ENCODE assay signal across 7 cellular contexts in genomic region chr2:160791884-160792283, GRCh38.
"Had no signal": no experiment of that assay in that cellular context is flagged by ENCODE, and none has a peak within 500 bp of the region (broad histone marks: within the 10 kb centered on the region; RNA-seq: fewer than 3 reads in every experiment).

No MANE protein-coding gene starts in this region.

- H3K4me3 ChIP-seq: K562 had no signal

- H3K4me2 ChIP-seq: KMS-11 had no signal

- H3K27ac ChIP-seq: HL-60, KMS-11 had no signal

- FAIRE-seq: HTR-8/SVneo, K562 had no signal

- ATAC-seq: K562 had no signal

- DNase-seq: IMR-90, KBM-7, KG1 had no signal

- H3K9ac ChIP-seq: KMS-11 had no signal
